16 cellular contexts compared by ENCODE assay signal in the genomic region with DNA sequence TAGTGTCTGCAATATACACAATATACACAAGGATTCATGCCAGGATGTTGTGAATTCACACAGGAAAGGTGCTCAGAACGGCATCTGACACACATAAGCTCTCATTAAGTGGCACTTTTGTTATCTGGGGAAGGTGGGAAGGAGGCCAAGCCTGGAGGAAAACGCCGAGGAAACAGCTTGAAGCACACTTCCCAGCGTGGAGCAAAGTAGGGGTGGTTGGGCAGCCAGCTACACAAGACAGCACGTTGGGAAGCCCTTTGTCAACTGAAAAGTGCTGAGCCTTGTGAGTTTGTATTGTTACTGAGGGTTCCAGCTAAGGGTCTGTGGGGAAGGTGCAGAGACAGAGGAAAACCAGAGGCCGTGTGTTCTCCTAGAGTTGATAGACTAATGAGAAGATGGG.
"Had no signal": no experiment of that assay in that cellular context is flagged by ENCODE, and none has a peak within 500 bp of the region (broad histone marks: within the 10 kb centered on the region; RNA-seq: fewer than 3 reads in every experiment).

No MANE protein-coding gene starts in this region.

- H3K4me1 ChIP-seq: gastrocnemius medialis, parathyroid adenoma had no signal

- DNase-seq: activated CD4-positive, alpha-beta T cell treated with anti-CD3 and anti-CD28 coated beads for 1 hour; activated CD4-positive, alpha-beta T cell treated with anti-CD3 and anti-CD28 coated beads, Interleukin-2, amount 50 U/mL, for 48 hours; activated effector memory CD4-positive, alpha-beta T cell treated with anti-CD3 and anti-CD28 coated beads, Interleukin-2, amount 50 U/mL, for 16 hours; activated T-cell treated with anti-CD3 and anti-CD28 coated beads, Interleukin-2, amount 50 U/mL, for 4 hours; amygdala; brain microvascular endothelial cell; gastrocnemius medialis; heart right ventricle; stimulated activated CD4-positive, alpha-beta T cell treated with anti-CD3 and anti-CD28 coated beads, Interleukin-1b, Interleukin-23, amount 100 ng/mL, for 48 hours; stimulated activated naive CD4-positive, alpha-beta T cell; T-helper 9 cell had no signal

- H3K9me3 Mint-ChIP-seq: activated T-cell treated with anti-CD3 and anti-CD28 coated beads, Interleukin-2, amount 50 U/mL, for 4 hours; mesothelial cell of epicardium; type B pancreatic cell had no signal

- H3K27ac ChIP-seq: brain microvascular endothelial cell, gastrocnemius medialis, heart right ventricle, parathyroid adenoma had no signal

- ATAC-seq: activated T-cell treated with anti-CD3 and anti-CD28 coated beads, Interleukin-2, amount 50 U/mL, for 4 hours; gastrocnemius medialis had no signal

- H3K4me1 Mint-ChIP-seq: mesothelial cell of epicardium had no signal

- H3K9me3 ChIP-seq: gastrocnemius medialis, heart right ventricle had no signal

- H3K27ac Mint-ChIP-seq: activated naive CD8-positive, alpha-beta T cell; mesothelial cell of epicardium; type B pancreatic cell had no signal

- H3K36me3 ChIP-seq: brain microvascular endothelial cell, gastrocnemius medialis, heart right ventricle had no signal

- FAIRE-seq: keratinocyte had no signal

- H3K36me3 Mint-ChIP-seq: activated naive CD8-positive, alpha-beta T cell; type B pancreatic cell had no signal

- H3K4me3 ChIP-seq: gastrocnemius medialis, heart right ventricle had no signal

- H3K27me3 ChIP-seq: brain microvascular endothelial cell, gastrocnemius medialis had no signal

- H3K4me3 Mint-ChIP-seq: activated naive CD8-positive, alpha-beta T cell; activated T-cell treated with anti-CD3 and anti-CD28 coated beads, Interleukin-2, amount 50 U/mL, for 4 hours; mesothelial cell of epicardium; type B pancreatic cell had no signal
